ENCODE assay signal across 8 cellular contexts in genomic region chr2:151946856-151947523, GRCh38.
DNase-seq lines count a peak whose midpoint lies in the region; ATAC-seq and TF ChIP-seq lines count a peak whose summit lies in the region.

No MANE protein-coding gene starts in this region.

- H3K4me1 Mint-ChIP-seq in nephron progenitor cell: peaks cover 25% of the 10 kb centered on the region

- H3K27me3 Mint-ChIP-seq in nephron progenitor cell (ENCODE audit: low read depth, poor library complexity): peaks cover 6% of the 10 kb centered on the region

- no peak overlapping the region for H3K27ac Mint-ChIP-seq in nephron progenitor cell

- peaks cover 18% of the 10 kb centered on the region for H3K9me3 Mint-ChIP-seq in nephron progenitor cell

- H3K36me3 Mint-ChIP-seq in nephron progenitor cell (ENCODE audit: low read depth): peaks cover 18% of the 10 kb centered on the region

- ATAC-seq in GM21447 (IDR thresholded peaks at IDR 0.05; ENCODE audit: unreplicated experiment): peak; percentile 76
- no peak for ATAC-seq in GM21381 (IDR thresholded peaks at IDR 0.05; ENCODE audit: unreplicated experiment)

- TF ChIP-seq CTCF in WI38 (IDR thresholded peaks at IDR 0.05; ENCODE audit: low read depth, low read length) (peak; percentile 34), fibroblast of mammary gland (conservative IDR thresholded peaks at IDR 0.05; ENCODE audit: control insufficient read depth, insufficient read depth, low read depth, low read length) (peak; percentile 60), nephron progenitor cell (IDR thresholded peaks at IDR 0.05) (peak; percentile 48)

- H3K4me3 ChIP-seq in WI38 (ENCODE audit: low read depth, low read length): no peak overlapping the region
- no peak overlapping the region for H3K4me3 ChIP-seq in fibroblast of mammary gland (ENCODE audit: control insufficient read depth, low read depth, low read length)

- peak overlapping the region; percentile 23 for H3K4me3 Mint-ChIP-seq in nephron progenitor cell

- DNase-seq in EH (ENCODE audit: low read depth): peak; percentile 16
- peak; percentile 21 for DNase-seq in LHCN-M2 (ENCODE audit: low read depth)
- peak; percentile 28 for DNase-seq in fibroblast of mammary gland (ENCODE audit: low read depth)
- DNase-seq in nephron progenitor cell: peak; percentile 40
- no peak for DNase-seq in NCI-H187 treated with DMSO at 0.1 percent for 48 hours (lab: John Stamatoyannopoulos, UW)
